In genomic region chr5:65043843-65044359, GRCh38 we compare ENCODE assay signal across 25 cellular contexts.
A peak's percentile ranks its signal among the peaks of the same experiment; 100 is the strongest.
DNase-seq lines count a peak whose midpoint lies in the region; ATAC-seq, FAIRE-seq and TF ChIP-seq lines count a peak whose summit lies in the region.
"Had no signal": no experiment of that assay in that cellular context is flagged by ENCODE, and none has a peak within 500 bp of the region (broad histone marks: within the 10 kb centered on the region; RNA-seq: fewer than 3 reads in every experiment).

No MANE protein-coding gene starts in this region.

- POLR2A ChIA-PET in activated CD8-positive, alpha-beta T cell treated with anti-CD3 and anti-CD28 coated beads for 36 hours (lab: Charles Lee) = no interaction called here

- peaks cover 9% of the 10 kb centered on the region for H3K4me1 Mint-ChIP-seq in activated CD8-positive, alpha-beta T cell treated with anti-CD3 and anti-CD28 coated beads for 36 hours (ENCODE audit: low read depth)
- H3K4me1 Mint-ChIP-seq: activated naive CD4-positive, alpha-beta T cell treated with anti-CD3 and anti-CD28 coated beads, Interleukin-2, amount 50 U/mL, for 24 hours; brain; CD4-positive, CD25-positive, alpha-beta regulatory T cell; T-cell had no signal

- H3K9me3 ChIP-seq in BLaER1 treated with 17β-estradiol and CSF1 and Interleukin-3, amounts not matched to agents 10 nM and 100 nM (replicated peaks in 1 of 11) = peaks cover 0 to 39% (median 5%) of the 10 kb centered on the region in 11 experiments; a peak in 6 of 22 replicates
- H3K9me3 ChIP-seq: heart right ventricle, pancreas had no signal

- TF ChIP-seq CTCF in activated CD8-positive, alpha-beta T cell treated with anti-CD3 and anti-CD28 coated beads for 36 hours (IDR thresholded peaks at IDR 0.05) = no peak

- intact Hi-C loops in Right ventricle myocardium inferior (cut with DNase I) = no loop called here
- intact Hi-C loops in activated CD8-positive, alpha-beta T cell treated with anti-CD3 and anti-CD28 coated beads for 36 hours (cut with micrococcal nuclease) = no loop called here

- no peak for DNase-seq in Right ventricle myocardium inferior (ENCODE audit: missing footprints)
- no peak for DNase-seq in activated CD8-positive, alpha-beta T cell treated with anti-CD3 and anti-CD28 coated beads for 36 hours
- DNase-seq in H54 (ENCODE audit: insufficient read length, low spot score) = no peak
- no peak for DNase-seq in KG1 (lab: John Stamatoyannopoulos, UW)
- DNase-seq: 8988T; activated CD4-positive, CD25-positive, alpha-beta regulatory T cell treated with anti-CD3 and anti-CD28 coated beads, Interleukin-2, amount 50 U/mL, for 72 hours; activated CD8-positive, alpha-beta memory T cell treated with anti-CD3 and anti-CD28 coated beads, Interleukin-2, amount 50 U/mL, for 48 hours; CD4-positive, CD25-positive, alpha-beta regulatory T cell; GM23248; heart right ventricle; kidney glomerular epithelial cell; NCI-H1930; NCI-H774; pancreas; RPMI8226; stimulated activated naive CD8-positive, alpha-beta T cell treated with anti-CD3 and anti-CD28 coated beads, Interleukin-15, Interleukin-2, amounts not matched to agents 100 U/mL and 50 U/mL, for 24 hours; T-cell had no signal

- H3K27ac ChIP-seq in BLaER1 treated with 17β-estradiol and CSF1 and Interleukin-3, amounts not matched to agents 10 nM and 100 nM = peak overlapping the region in 7 of 11 experiments; percentile 63 to 81 (median 76); a peak in 13 of 22 replicates
- H3K27ac ChIP-seq: GM23248, pancreas had no signal

- H3K36me3 Mint-ChIP-seq in activated CD8-positive, alpha-beta T cell treated with anti-CD3 and anti-CD28 coated beads for 36 hours (ENCODE audit: low read depth) = no peaks in the 10 kb centered on the region
- H3K36me3 Mint-ChIP-seq: activated naive CD4-positive, alpha-beta T cell treated with anti-CD3 and anti-CD28 coated beads, Interleukin-2, amount 50 U/mL, for 24 hours; brain; CD4-positive, CD25-positive, alpha-beta regulatory T cell; T-cell had no signal

- ATAC-seq in GM19043 (IDR thresholded peaks at IDR 0.05; ENCODE audit: low read depth, unreplicated experiment) (peak; percentile 33), HG02588 (IDR thresholded peaks at IDR 0.05; ENCODE audit: unreplicated experiment) (peak; percentile 58), HG03175 (IDR thresholded peaks at IDR 0.05; ENCODE audit: unreplicated experiment) (peak; percentile 44), Right ventricle myocardium inferior (no peak)
- ATAC-seq in activated CD8-positive, alpha-beta T cell treated with anti-CD3 and anti-CD28 coated beads for 36 hours = no peak
- ATAC-seq: heart right ventricle; pancreas; stimulated activated naive CD8-positive, alpha-beta T cell treated with anti-CD3 and anti-CD28 coated beads, Interleukin-15, Interleukin-2, amounts not matched to agents 100 U/mL and 50 U/mL, for 24 hours; T-cell had no signal

- peak overlapping the region in 3 of 11 experiments; percentile 47 to 64 (median 52); a peak in 4 of 22 replicates for H3K9ac ChIP-seq in BLaER1 treated with 17β-estradiol and CSF1 and Interleukin-3, amounts not matched to agents 10 nM and 100 nM
- H3K9ac ChIP-seq: GM23248 had no signal

- peak overlapping the region; percentile 71 to 92 (median 76) for H3K4me2 ChIP-seq in BLaER1 treated with 17β-estradiol and CSF1 and Interleukin-3, amounts not matched to agents 10 nM and 100 nM
- H3K4me2 ChIP-seq: smooth muscle cell had no signal

- no peak for FAIRE-seq in H54 (lab: Jason Lieb, UNC)
- FAIRE-seq: pancreas, urothelium cell line had no signal

- no peak overlapping the region for H3K27ac Mint-ChIP-seq in activated CD8-positive, alpha-beta T cell treated with anti-CD3 and anti-CD28 coated beads for 36 hours
- H3K27ac Mint-ChIP-seq: activated naive CD4-positive, alpha-beta T cell treated with anti-CD3 and anti-CD28 coated beads, Interleukin-2, amount 50 U/mL, for 24 hours; brain; T-cell had no signal

- no peaks in the 10 kb centered on the region for H3K27me3 Mint-ChIP-seq in activated CD8-positive, alpha-beta T cell treated with anti-CD3 and anti-CD28 coated beads for 36 hours
- H3K27me3 Mint-ChIP-seq: activated naive CD4-positive, alpha-beta T cell treated with anti-CD3 and anti-CD28 coated beads, Interleukin-2, amount 50 U/mL, for 24 hours; T-cell had no signal

- no peak overlapping the region for H3K4me3 Mint-ChIP-seq in activated CD8-positive, alpha-beta T cell treated with anti-CD3 and anti-CD28 coated beads for 36 hours
- H3K4me3 Mint-ChIP-seq: activated naive CD4-positive, alpha-beta T cell treated with anti-CD3 and anti-CD28 coated beads, Interleukin-2, amount 50 U/mL, for 24 hours; brain; CD4-positive, CD25-positive, alpha-beta regulatory T cell; T-cell had no signal

- H3K4me3 ChIP-seq in BLaER1 treated with 17β-estradiol and CSF1 and Interleukin-3, amounts not matched to agents 10 nM and 100 nM = no peak overlapping the region
- H3K4me3 ChIP-seq: GM23248, heart right ventricle, pancreas, smooth muscle cell had no signal

- no peaks in the 10 kb centered on the region for H3K36me3 ChIP-seq in BLaER1 treated with 17β-estradiol and CSF1 and Interleukin-3, amounts not matched to agents 10 nM and 100 nM
- H3K36me3 ChIP-seq: heart right ventricle, pancreas had no signal

- H3K27me3 ChIP-seq in BLaER1 treated with 17β-estradiol and CSF1 and Interleukin-3, amounts not matched to agents 10 nM and 100 nM = peaks cover 0 to 4% (median 0%) of the 10 kb centered on the region in 11 experiments; a peak in 1 of 22 replicates
- H3K27me3 ChIP-seq: heart right ventricle, pancreas had no signal

- CTCF ChIA-PET in activated CD8-positive, alpha-beta T cell treated with anti-CD3 and anti-CD28 coated beads for 36 hours (lab: Charles Lee) = no interaction called here

- peaks cover 51 to 93% (median 67%) of the 10 kb centered on the region in 10 experiments for H3K4me1 ChIP-seq in BLaER1 treated with 17β-estradiol and CSF1 and Interleukin-3, amounts not matched to agents 10 nM and 100 nM
- H3K4me1 ChIP-seq: pancreas had no signal

- no peaks in the 10 kb centered on the region for H4K20me1 ChIP-seq in BLaER1 treated with 17β-estradiol and CSF1 and Interleukin-3, amounts not matched to agents 10 nM and 100 nM

- no peak for TF ChIP-seq POLR2A in H54 (IDR thresholded peaks at IDR 0.05; ENCODE audit: low read depth, low read length)

- H3K9me3 Mint-ChIP-seq in activated CD8-positive, alpha-beta T cell treated with anti-CD3 and anti-CD28 coated beads for 36 hours = no peaks in the 10 kb centered on the region
- H3K9me3 Mint-ChIP-seq: activated naive CD4-positive, alpha-beta T cell treated with anti-CD3 and anti-CD28 coated beads, Interleukin-2, amount 50 U/mL, for 24 hours; T-cell had no signal

Comparison
In these comparisons a context has a peak if more than half of its experiments do, and no peak if none do; other contexts are left out.
1. ATAC-seq: peak in GM19043 (single experiment), HG02588 (single experiment) and HG03175 (single experiment); none in Right ventricle myocardium inferior (single experiment) and activated CD8-positive, alpha-beta T cell treated with anti-CD3 and anti-CD28 coated beads for 36 hours (single experiment).